ENCODE assay signal across 8 cellular contexts in the genomic region with DNA sequence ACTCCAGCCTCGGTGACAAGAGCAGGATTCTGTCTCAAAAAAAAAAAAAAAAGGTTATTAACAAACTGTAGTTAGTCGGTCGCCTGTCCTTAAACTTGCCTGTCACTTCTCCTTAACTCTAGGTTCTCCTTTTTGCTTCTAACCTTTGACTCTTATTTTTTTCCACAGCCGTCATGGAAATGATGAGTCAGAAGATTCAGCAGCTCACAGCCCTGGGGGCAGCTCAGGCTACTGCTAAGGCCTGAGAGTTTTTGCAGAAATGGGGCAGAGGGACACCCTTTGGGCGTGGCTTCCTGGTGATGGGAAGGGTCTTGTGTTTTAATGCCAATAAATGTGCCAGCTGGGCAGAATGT. TPM values are rescaled to one million over a fixed set of nuclear protein-coding genes. Genes with fewer than 3 reads are reported as not detected.
A peak's percentile ranks its signal among the peaks of the same experiment; 100 is the strongest.
DNase-seq lines count a peak whose midpoint lies in the region; ATAC-seq and TF ChIP-seq lines count a peak whose summit lies in the region.

No MANE protein-coding gene starts in this region.

- peak overlapping the region; percentile 74; the same call in 1 of the 2 replicates for H3K18ac ChIP-seq in IMR-90 (ENCODE audit: low read depth, low read length)

- peaks cover 72% of the 10 kb centered on the region for H3K4me1 Mint-ChIP-seq in activated CD4-positive, alpha-beta T cell treated with anti-CD3 and anti-CD28 coated beads for 36 hours

- H3K4me3 Mint-ChIP-seq in activated CD4-positive, alpha-beta T cell treated with anti-CD3 and anti-CD28 coated beads for 36 hours = peak overlapping the region; percentile 85

- TF ChIP-seq POLR2A in IMR-90 (IDR thresholded peaks at IDR 0.05; ENCODE audit: low read depth, low read length) = no peak; the same call in 1 of the 2 replicates

- peak overlapping the region; percentile 26; the same call in 1 of the 2 replicates for H3K9ac ChIP-seq in IMR-90 (ENCODE audit: low read depth, low read length)

- H3K27me3 ChIP-seq in IMR-90 (ENCODE audit: control insufficient read depth, insufficient read depth, low read length) (no peaks in the 10 kb centered on the region), neuron (ENCODE audit: insufficient read depth, low read length) (no peaks in the 10 kb centered on the region)

- H2BK120ac ChIP-seq in IMR-90 (ENCODE audit: low read depth, low read length) = peak overlapping the region; percentile 47; the same call in 1 of the 2 replicates

- peak overlapping the region; percentile 92 for H3K27ac Mint-ChIP-seq in activated CD4-positive, alpha-beta T cell treated with anti-CD3 and anti-CD28 coated beads for 36 hours

- H3K56ac ChIP-seq in IMR-90 (ENCODE audit: extremely low read depth, insufficient read depth, low read length) = 0 out of 2 replicates have a peak overlapping the region, but pooled peaks have one; percentile 22

- POLR2A ChIA-PET in IMR-90 (lab: Charles Lee; ENCODE audit: unreplicated experiment) = interaction anchor here (0.6 to 0.8 kb wide), 2 partner anchors 32 to 48 kb away, joined by 3 read pairs; a partner anchor contains a TSS
- POLR2A ChIA-PET in activated CD4-positive, alpha-beta T cell treated with anti-CD3 and anti-CD28 coated beads for 36 hours (lab: Charles Lee) = interaction anchor here (0.6 to 1.5 kb wide), 6 partner anchors 17 to 281 kb away, joined by 4 to 7 read pairs (median 5); a partner anchor contains a TSS

- 0 out of 2 replicates have a peak overlapping the region, but pooled peaks have one; percentile 11 for H2BK20ac ChIP-seq in IMR-90 (ENCODE audit: low read depth, low read length)

- H3K4me2 ChIP-seq in IMR-90 (ENCODE audit: low read depth, low read length) = peak overlapping the region; percentile 45

- 80% methylated on average over 1 of the region's 5 CpGs; no CpG with 5 or more reads in 1 of the 2 experiments for WGBS in IMR-90 (ENCODE audit: extremely low coverage in 2 of 2, insufficient read length in 1 of 2), 2 experiments

- H3K27ac ChIP-seq in IMR-90 (ENCODE audit: insufficient read depth, low read length) = peak overlapping the region; percentile 86

- H4K8ac ChIP-seq in IMR-90 (ENCODE audit: low read depth in 2 of 2, low read length in 2 of 2) = peak overlapping the region; percentile 84 to 92; a peak in 3 of 4 replicates

- H3K27me3 Mint-ChIP-seq in activated CD4-positive, alpha-beta T cell treated with anti-CD3 and anti-CD28 coated beads for 36 hours = no peaks in the 10 kb centered on the region

- H4K91ac ChIP-seq in IMR-90 (ENCODE audit: insufficient read depth, low read depth, low read length) = peak overlapping the region; percentile 84

- H2AFZ ChIP-seq in IMR-90 (replicated peaks; ENCODE audit: low read length, poor library complexity) (peak overlapping the region; percentile 95), neuron (ENCODE audit: low read depth, low read length) (no peak overlapping the region)

- no peaks in the 10 kb centered on the region for H3K9me3 Mint-ChIP-seq in activated CD4-positive, alpha-beta T cell treated with anti-CD3 and anti-CD28 coated beads for 36 hours (ENCODE audit: low read depth)

- peaks cover 20 to 67% of the 10 kb centered on the region in 2 experiments for H3K79me1 ChIP-seq in IMR-90 (ENCODE audit: low read depth in 1 of 2, low read length in 2 of 2)

- no peak for TF ChIP-seq RAD21 in IMR-90 (IDR thresholded peaks at IDR 0.05; ENCODE audit: low read length)

- peak overlapping the region; percentile 84; the same call in 1 of the 2 replicates for H3K23ac ChIP-seq in IMR-90 (ENCODE audit: low read depth, low read length)

- peak overlapping the region; percentile 37 for H4K5ac ChIP-seq in IMR-90 (ENCODE audit: low read depth, low read length)

- in situ Hi-C loops in IMR-90 (cut with MboI; ENCODE audit: low sequenced_read_pairs) = no loop called here

- intact Hi-C loops in IMR-90 (cut with micrococcal nuclease) = loop anchor here (1.0 to 5.0 kb wide), 5 partner anchors 22 to 247 kb away; a partner anchor contains a TSS
- intact Hi-C loops in activated CD4-positive, alpha-beta T cell treated with anti-CD3 and anti-CD28 coated beads for 36 hours (cut with DNase I, micrococcal nuclease) = loop anchor here (1.0 to 2.0 kb wide), 12 partner anchors 22 to 327 kb away; a partner anchor contains a TSS

- no peak overlapping the region for H3K4me3 ChIP-seq in IMR-90 (ENCODE audit: insufficient read depth, low read depth, low read length)
- peak overlapping the region; percentile 59 for H3K4me3 ChIP-seq in neuron (ENCODE audit: low read length)

- peak overlapping the region; percentile 91 for H2BK5ac ChIP-seq in IMR-90 (ENCODE audit: low read depth, low read length, poor library complexity, severe bottlenecking)

- H2AK5ac ChIP-seq in IMR-90 (ENCODE audit: low read depth, low read length) = peak overlapping the region; percentile 91; the same call in 1 of the 2 replicates

- H3K9me1 ChIP-seq in IMR-90 (ENCODE audit: insufficient read depth, low read length) = peaks cover 14% of the 10 kb centered on the region; the same call in 1 of the 2 replicates

- DNase-seq in AG08395 (ENCODE audit: low spot score) (peak; percentile 33), IMR-90 (peak; percentile 85), left lobe of liver (ENCODE audit: low spot score) (no peak), DMS153 treated with DMSO at 0.1 percent for 48 hours (lab: John Stamatoyannopoulos, UW; ENCODE audit: unreplicated experiment) (no peak), NCI-H2081 (lab: John Stamatoyannopoulos, UW) (no peak)
- peak; percentile 61 for DNase-seq in activated CD4-positive, alpha-beta T cell treated with anti-CD3 and anti-CD28 coated beads for 36 hours

- H3K9me3 ChIP-seq in IMR-90 (ENCODE audit: control insufficient read depth, insufficient read depth, low read length) = no peaks in the 10 kb centered on the region
- no peaks in the 10 kb centered on the region for H3K9me3 ChIP-seq in neuron (ENCODE audit: low read length)

- peak overlapping the region; percentile 77 for H3K14ac ChIP-seq in IMR-90 (replicated peaks; ENCODE audit: low read depth, low read length)

- H2BK15ac ChIP-seq in IMR-90 (ENCODE audit: low read depth, low read length) = peak overlapping the region; percentile 33; the same call in 1 of the 3 replicates

- peak overlapping the region; percentile 89 for H3K4ac ChIP-seq in IMR-90 (ENCODE audit: low read depth, low read length)

- dilution Hi-C loops in IMR-90 (cut with HindIII; ENCODE audit: low sequenced_read_pairs, unreplicated experiment) = no loop called here

- BruUV-seq in IMR-90 (replicated peaks; lab: Mats Ljungman, UMichigan) = no TSS peak

- ATAC-seq in IMR-90 (ENCODE audit: low read depth) = peak; percentile 15
- peak; percentile 42 for ATAC-seq in activated CD4-positive, alpha-beta T cell treated with anti-CD3 and anti-CD28 coated beads for 36 hours
- ATAC-seq in esophagus mucosa = peak; percentile 35
- ATAC-seq in left lobe of liver = no peak

- H3K4me1 ChIP-seq in IMR-90 (ENCODE audit: control insufficient read depth, insufficient read depth, low read length) = peaks cover 19% of the 10 kb centered on the region
- peaks cover 25% of the 10 kb centered on the region for H3K4me1 ChIP-seq in neuron (ENCODE audit: insufficient read depth, low read length)

- TF ChIP-seq CTCF in IMR-90 (conservative IDR thresholded peaks at IDR 0.05; ENCODE audit: low read depth, low read length) = no peak

- CTCF ChIA-PET in IMR-90 (lab: Yijun Ruan, JAX) = interaction anchor here (0.7 to 1.4 kb wide), 4 partner anchors 20 to 98 kb away, joined by 3 to 5 read pairs (median 4); a partner anchor contains a TSS
- CTCF ChIA-PET in activated CD4-positive, alpha-beta T cell treated with anti-CD3 and anti-CD28 coated beads for 36 hours (lab: Charles Lee) = interaction anchor here (0.6 to 18.7 kb wide), 18 partner anchors 8 to 210 kb away, joined by 3 to 173 read pairs (median 4); a partner anchor contains a TSS

- peaks cover 63% of the 10 kb centered on the region for H3K36me3 Mint-ChIP-seq in activated CD4-positive, alpha-beta T cell treated with anti-CD3 and anti-CD28 coated beads for 36 hours (ENCODE audit: low read depth)

- H4K20me1 ChIP-seq in IMR-90 (ENCODE audit: insufficient read depth, low read length) = peaks cover 5% of the 10 kb centered on the region; the same call in 1 of the 2 replicates

- peaks cover 16% of the 10 kb centered on the region for H3K36me3 ChIP-seq in IMR-90 (ENCODE audit: control insufficient read depth, insufficient read depth, low read length)
- H3K36me3 ChIP-seq in neuron (ENCODE audit: insufficient read depth, low read length) = peaks cover 26% of the 10 kb centered on the region

- peak overlapping the region; percentile 98 for H2AK9ac ChIP-seq in IMR-90 (replicated peaks; ENCODE audit: low read depth, low read length, poor library complexity)

RNA-seq across cellular contexts. Expression of a gene that starts 0.4 kb away (rescaled TPM):
- total RNA-seq in IMR-90 (2012; rRNA removed) (47.2 and 49.8 TPM in 2 replicates), esophagus mucosa (30.2 TPM), left lobe of liver (24.0 TPM)
- 63.7 and 73.6 TPM in 2 replicates for polyA plus RNA-seq in IMR-90 (2012; rRNA removed)
- 54.6 and 65.0 TPM in 2 replicates for polyA plus RNA-seq in IMR-90 (2012; cell fraction: cytosol; rRNA removed)
- 92.8 and 136 TPM in 2 replicates for polyA plus RNA-seq in IMR-90 (2012; cell fraction: nucleus; rRNA removed; ENCODE audit: low replicate concordance)
- 10 to 100 TPM; 61.9 to 68.8 TPM for total RNA-seq in activated CD4-positive, alpha-beta T cell treated with anti-CD3 and anti-CD28 coated beads for 36 hours

RNA-seq across cellular contexts. Expression of a gene that starts 3.7 kb away (rescaled TPM):
- 764 and 1,011 TPM in 2 replicates for total RNA-seq in IMR-90 (2012; rRNA removed)
- polyA plus RNA-seq in IMR-90 (2012; rRNA removed) = 1,210 and 1,338 TPM in 2 replicates
- polyA plus RNA-seq in IMR-90 (2012; cell fraction: cytosol; rRNA removed) = 519 and 1,135 TPM in 2 replicates
- polyA plus RNA-seq in IMR-90 (2012; cell fraction: nucleus; rRNA removed; ENCODE audit: low replicate concordance) = 360 and 1,957 TPM in 2 replicates
- 100 to 1,000 TPM; 253 to 322 TPM for total RNA-seq in activated CD4-positive, alpha-beta T cell treated with anti-CD3 and anti-CD28 coated beads for 36 hours
- 306 TPM for total RNA-seq in esophagus mucosa
- total RNA-seq in left lobe of liver = 114 TPM

RNA-seq across cellular contexts. Expression of a gene that starts 22.3 kb away (rescaled TPM):
- 37.5 and 44.6 TPM in 2 replicates for total RNA-seq in IMR-90 (2012; rRNA removed)
- polyA plus RNA-seq in IMR-90 (2012; rRNA removed) = 67.1 and 71.9 TPM in 2 replicates
- 45.2 and 62.4 TPM in 2 replicates for polyA plus RNA-seq in IMR-90 (2012; cell fraction: cytosol; rRNA removed)
- polyA plus RNA-seq in IMR-90 (2012; cell fraction: nucleus; rRNA removed; ENCODE audit: low replicate concordance) = 345 TPM in 2 replicates
- 10 to 100 TPM; 65.5 to 72.5 TPM for total RNA-seq in activated CD4-positive, alpha-beta T cell treated with anti-CD3 and anti-CD28 coated beads for 36 hours
- total RNA-seq in esophagus mucosa = 28.5 TPM
- 28.2 TPM for total RNA-seq in left lobe of liver

RNA-seq across cellular contexts. Expression of a gene that starts 31.0 kb away (rescaled TPM):
- total RNA-seq in IMR-90 (2012; rRNA removed) (5.6 and 6.5 TPM in 2 replicates), esophagus mucosa (33.8 TPM), left lobe of liver (0.73 TPM)
- polyA plus RNA-seq in IMR-90 (2012; rRNA removed) = 8.6 and 9.2 TPM in 2 replicates
- 3.7 and 4.6 TPM in 2 replicates for polyA plus RNA-seq in IMR-90 (2012; cell fraction: cytosol; rRNA removed)
- polyA plus RNA-seq in IMR-90 (2012; cell fraction: nucleus; rRNA removed; ENCODE audit: low replicate concordance) = 19.5 and 33.8 TPM in 2 replicates
- 10 to 100 TPM; 60.8 to 66.9 TPM for total RNA-seq in activated CD4-positive, alpha-beta T cell treated with anti-CD3 and anti-CD28 coated beads for 36 hours

RNA-seq across cellular contexts. Expression of a gene that starts 37.1 kb away (rescaled TPM):
- total RNA-seq in IMR-90 (2012; rRNA removed) = not detected in 2 replicates
- polyA plus RNA-seq in IMR-90 (2012; rRNA removed) = not detected in 2 replicates
- not detected in 2 replicates for polyA plus RNA-seq in IMR-90 (2012; cell fraction: cytosol; rRNA removed)
- polyA plus RNA-seq in IMR-90 (2012; cell fraction: nucleus; rRNA removed; ENCODE audit: low replicate concordance) = not detected in 2 replicates
- not detected for total RNA-seq in activated CD4-positive, alpha-beta T cell treated with anti-CD3 and anti-CD28 coated beads for 36 hours
- not detected for total RNA-seq in esophagus mucosa
- total RNA-seq in left lobe of liver = not detected

Comparison
In these comparisons a context has a peak if more than half of its experiments do, and no peak if none do; other contexts are left out.
1. DNase-seq: peak in AG08395 (single experiment), IMR-90 (single experiment) and activated CD4-positive, alpha-beta T cell treated with anti-CD3 and anti-CD28 coated beads for 36 hours (single experiment); none in left lobe of liver (single experiment), DMS153 treated with DMSO at 0.1 percent for 48 hours (single experiment) and NCI-H2081 (0 of 2).